In the genomic region with DNA sequence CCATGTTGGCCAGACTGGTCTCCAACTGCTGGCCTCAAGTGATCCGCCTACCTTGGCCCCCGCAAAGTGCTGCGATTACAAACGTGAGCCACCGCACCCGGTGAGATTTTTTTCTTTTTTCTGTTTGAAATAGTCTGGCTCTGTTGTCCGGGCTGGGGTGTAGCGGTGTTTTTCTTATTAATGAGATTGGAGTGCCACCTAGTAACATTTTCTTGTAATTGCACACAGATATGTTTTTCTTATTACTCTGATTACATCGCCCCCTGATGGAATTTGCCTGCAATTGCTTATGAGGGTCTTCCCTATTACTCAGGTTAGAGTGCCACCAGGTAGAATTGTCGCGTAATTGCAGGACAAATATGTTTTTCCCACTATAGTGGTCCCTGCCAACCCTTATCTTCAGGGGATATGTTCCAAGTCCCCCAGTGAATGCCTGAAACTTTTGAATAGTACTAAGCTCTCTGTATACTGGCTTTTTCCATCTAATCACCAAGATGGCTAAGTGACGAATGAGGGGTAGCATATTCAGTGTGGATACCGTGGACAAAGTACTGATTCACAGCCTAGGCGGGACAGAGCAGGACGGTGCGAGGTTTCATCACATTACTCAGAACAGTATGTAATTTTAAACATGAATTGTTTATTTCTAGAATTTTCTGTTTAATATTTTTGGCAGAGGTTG, we compare ENCODE assay signal across 8 cellular contexts. TPM values are rescaled to one million over a fixed set of nuclear protein-coding genes. Genes with fewer than 3 reads are reported as not detected.
DNase-seq lines count a peak whose midpoint lies in the region; ATAC-seq and TF ChIP-seq lines count a peak whose summit lies in the region.

No MANE protein-coding gene starts in this region.

- H3K27me3 ChIP-seq in OCI-LY1 (ENCODE audit: insufficient read depth, low read length) = no peaks in the 10 kb centered on the region

- ATAC-seq in GM18499 (IDR thresholded peaks at IDR 0.05; ENCODE audit: insufficient read depth, unreplicated experiment) (peak; percentile 59), GM21723 (IDR thresholded peaks at IDR 0.05; ENCODE audit: unreplicated experiment) (no peak)

- no peak overlapping the region for H3K4me3 ChIP-seq in AG09309 (ENCODE audit: control insufficient read depth, low read depth, low read length)
- peak overlapping the region; percentile 52 for H3K4me3 ChIP-seq in OCI-LY1 (ENCODE audit: low read depth, low read length, poor library complexity, severe bottlenecking)
- H3K4me3 ChIP-seq in lower leg skin (ENCODE audit: low read depth, poor library complexity, severe bottlenecking) = no peak overlapping the region

- H3K36me3 ChIP-seq in OCI-LY1 (ENCODE audit: insufficient read depth, low read length) = no peaks in the 10 kb centered on the region

- H3K4me1 ChIP-seq in OCI-LY1 (ENCODE audit: insufficient read depth, low read length, severe bottlenecking) = no peaks in the 10 kb centered on the region

- H3K79me2 ChIP-seq in OCI-LY1 (ENCODE audit: insufficient read depth, low read length) = no peaks in the 10 kb centered on the region

- no peak for DNase-seq in AG09309 (ENCODE audit: low read depth)
- peak; percentile 77 to 80 for DNase-seq in erythroblast (lab: John Stamatoyannopoulos, UW)
- no peak for DNase-seq in NCI-H2196 treated with DMSO at 0.1 percent for 48 hours (lab: John Stamatoyannopoulos, UW; ENCODE audit: unreplicated experiment)
- no peak for DNase-seq in Ammon's horn (ENCODE audit: low spot score)
- no peak for DNase-seq in lower leg skin (ENCODE audit: low spot score in 2 of 2)

- 67 to 79% methylated on average over 16 of the region's 16 CpGs for WGBS in lower leg skin, 2 donors

- H3K9ac ChIP-seq in OCI-LY1 (ENCODE audit: low read length) = no peak overlapping the region

- no peaks in the 10 kb centered on the region for H3K9me3 ChIP-seq in OCI-LY1 (ENCODE audit: low read length)

- intact Hi-C loops in lower leg skin (cut with DNase I; ENCODE audit: low total_unique reads) = loop anchor here (10.0 kb wide), 1 partner anchor 940 kb away; no protein-coding TSS in a partner anchor

- no peak overlapping the region for H3K27ac ChIP-seq in OCI-LY1 (ENCODE audit: low read depth, low read length, poor library complexity, severe bottlenecking)

- H2AFZ ChIP-seq in OCI-LY1 (ENCODE audit: low read length) = no peak overlapping the region

- TF ChIP-seq POLR2A in erythroblast (IDR thresholded peaks at IDR 0.05; ENCODE audit: low read length) (no peak), lower leg skin (IDR thresholded peaks at IDR 0.05) (no peak)

- peak overlapping the region; percentile 57 for H3K4me2 ChIP-seq in OCI-LY1 (ENCODE audit: low read length)

- no peaks in the 10 kb centered on the region for H3F3A ChIP-seq in OCI-LY1 (ENCODE audit: insufficient read depth, low read length)

- no peaks in the 10 kb centered on the region for H4K20me1 ChIP-seq in OCI-LY1 (ENCODE audit: insufficient read depth, low read length)

- TF ChIP-seq CTCF in AG09309 (IDR thresholded peaks at IDR 0.05; ENCODE audit: control insufficient read depth, insufficient read depth, low read depth, low read length, missing control alignments) (peak; percentile 13), OCI-LY1 (IDR thresholded peaks at IDR 0.05; ENCODE audit: low read length) (peak; percentile 86), lower leg skin (IDR thresholded peaks at IDR 0.05) (no peak)

- no peaks in the 10 kb centered on the region for H3K9me2 ChIP-seq in OCI-LY1 (ENCODE audit: low read depth, low read length)

RNA-seq across cellular contexts. Expression of a gene that starts 8.6 kb away (rescaled TPM):
- 10 to 100 TPM; 62.5 to 87.2 (median 73.6) TPM for total RNA-seq in lower leg skin

Comparison
In these comparisons a context has a peak if more than half of its experiments do, and no peak if none do; other contexts are left out.
1. DNase-seq: peak in erythroblast (2 of 2); none in AG09309 (single experiment), NCI-H2196 treated with DMSO at 0.1 percent for 48 hours (single experiment), Ammon's horn (single experiment) and lower leg skin (0 of 2).
2. CTCF ChIP-seq: peak in AG09309 (single experiment) and OCI-LY1 (single experiment); none in lower leg skin (0 of 3).